In the genomic region with DNA sequence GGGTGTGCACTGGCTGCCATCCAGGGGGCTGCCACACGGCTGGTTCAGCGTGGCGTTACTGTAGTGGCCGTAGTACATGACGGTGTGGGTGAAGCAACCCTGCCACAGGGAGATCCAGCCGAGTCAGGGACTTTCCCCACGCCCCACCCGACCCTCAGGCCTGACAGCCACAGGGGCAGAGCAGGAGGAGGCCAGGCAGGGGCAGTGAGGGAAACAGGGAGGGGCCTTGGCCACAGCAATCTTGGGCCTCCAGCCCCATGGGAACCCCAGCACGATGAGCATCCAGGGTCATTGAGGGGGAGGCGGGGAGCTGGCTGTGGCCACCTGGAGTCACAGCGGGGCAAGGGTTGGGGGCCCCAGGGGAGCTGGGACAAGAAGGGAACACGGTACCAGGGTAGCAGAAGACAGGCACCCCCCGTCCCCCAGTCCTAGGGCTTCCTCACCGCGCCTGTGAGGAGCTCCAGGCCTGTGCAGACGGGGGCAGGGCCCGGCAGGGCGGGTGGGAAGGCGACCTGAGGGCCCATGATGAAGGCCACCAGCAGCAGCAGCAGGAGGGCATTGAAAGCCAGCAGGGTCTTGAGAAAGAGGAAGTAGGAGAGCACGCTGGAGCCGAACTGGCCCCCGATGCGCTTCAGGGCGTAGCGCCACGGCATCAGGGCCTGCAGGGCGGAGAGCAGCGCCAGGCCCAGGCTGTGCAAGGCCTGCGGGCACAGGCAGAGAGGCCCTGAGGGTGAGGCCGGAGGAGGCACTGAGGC, we compare ENCODE assay signal across 10 cellular contexts. TPM values are rescaled to one million over a fixed set of nuclear protein-coding genes. Genes with fewer than 3 reads are reported as not detected.
DNase-seq lines count a peak whose midpoint lies in the region; ATAC-seq and TF ChIP-seq lines count a peak whose summit lies in the region.
"Had no signal": no experiment of that assay in that cellular context is flagged by ENCODE, and none has a peak within 500 bp of the region (broad histone marks: within the 10 kb centered on the region; RNA-seq: fewer than 3 reads in every experiment).

No MANE protein-coding gene starts in this region.

- peak overlapping the region; percentile 91 for H3K4me3 ChIP-seq in GM06990 (replicated peaks; ENCODE audit: low read depth, low read length)
- H3K4me3 ChIP-seq in right lobe of liver, result no peak overlapping the region
- H3K4me3 ChIP-seq in colonic mucosa, result no peak overlapping the region

- peak; percentile 91 for DNase-seq in GM06990 (ENCODE audit: extremely low read depth, insufficient read length)
- peak; percentile 34 for DNase-seq in UCSD-AML1 (lab: John Stamatoyannopoulos, UW; ENCODE audit: unreplicated experiment)
- DNase-seq in right lobe of liver, result peak in 2 of 3 donors; percentile 46 to 58
- no peak for DNase-seq in hepatic stellate cell (ENCODE audit: low spot score)
- DNase-seq in colonic mucosa, result no peak
- DNase-seq: NCI-H2227 treated with DMSO at 0.1 percent for 48 hours had no signal

- peak overlapping the region in 1 of 2 donors; percentile 41 for H3K9ac ChIP-seq in colonic mucosa (ENCODE audit: low read depth in 2 of 2, low read length in 2 of 2)

- no peak overlapping the region for H3K27ac ChIP-seq in right lobe of liver
- no peak overlapping the region for H3K27ac ChIP-seq in colonic mucosa

- intact Hi-C loops in right lobe of liver (cut with DNase I), result no loop called here
- intact Hi-C loops in colonic mucosa (cut with DNase I), result no loop called here

- H3K36me3 ChIP-seq in GM06990 (ENCODE audit: control insufficient read depth, insufficient read depth, low read length) (peaks cover 37% of the 10 kb centered on the region), right lobe of liver (no peaks in the 10 kb centered on the region), colonic mucosa (peaks cover 5% of the 10 kb centered on the region)

- TF ChIP-seq CTCF in GM06990 (IDR thresholded peaks at IDR 0.05; ENCODE audit: insufficient read depth, low read length, poor library complexity, severe bottlenecking), result no peak
- no peak for TF ChIP-seq CTCF in right lobe of liver (IDR thresholded peaks at IDR 0.05)
- no peak for TF ChIP-seq CTCF in colonic mucosa (IDR thresholded peaks at IDR 0.05)

- TF ChIP-seq POLR2A in right lobe of liver (IDR thresholded peaks at IDR 0.05), result no peak

- WGBS in right lobe of liver (ENCODE audit: insufficient coverage, low coverage, low lambda C conversion rate, missing lambda C conversion rate), result 62% methylated on average over 3 of the region's 30 CpGs

- H3K9me3 ChIP-seq in right lobe of liver (no peaks in the 10 kb centered on the region), colonic mucosa (no peaks in the 10 kb centered on the region)

- H3K4me1 ChIP-seq in right lobe of liver (peaks cover 0 to 22% (median 2%) of the 10 kb centered on the region in 4 donors), colonic mucosa (peaks cover 15% of the 10 kb centered on the region)

- peak; percentile 28 for ATAC-seq in GM19351 (IDR thresholded peaks at IDR 0.05; ENCODE audit: unreplicated experiment)
- peak in 1 of 4 donors; percentile 6 for ATAC-seq in right lobe of liver
- no peak for ATAC-seq in GM18861 (IDR thresholded peaks at IDR 0.05; ENCODE audit: unreplicated experiment)
- ATAC-seq in GM21367 (IDR thresholded peaks at IDR 0.05; ENCODE audit: unreplicated experiment), result no peak

- H3K27me3 ChIP-seq in GM06990 (replicated peaks; ENCODE audit: control insufficient read depth, insufficient read depth, low read length) (no peaks in the 10 kb centered on the region), right lobe of liver (no peaks in the 10 kb centered on the region), colonic mucosa (no peaks in the 10 kb centered on the region)

RNA-seq across cellular contexts. Expression of gene TMC6, which starts 4.3 kb away (rescaled TPM):
- total RNA-seq in right lobe of liver (10 to 100 TPM; 10.9 to 24.7 (median 15.7) TPM), colonic mucosa (100 to 1,000 TPM; 108 to 159 TPM)

RNA-seq across cellular contexts. Expression of gene TMC8, which starts 6.3 kb away (rescaled TPM):
- total RNA-seq in right lobe of liver (1 to 10 TPM; 2.4 to 7.2 (median 4.8) TPM), colonic mucosa (1 to 10 TPM; 5.3 to 5.4 TPM)

RNA-seq across cellular contexts. Expression of gene C17orf99, which starts 21.9 kb away (rescaled TPM):
- total RNA-seq in right lobe of liver (not detected), colonic mucosa (under 1 TPM in 1 of 2 donors, not detected in 1; 0.20 TPM)
- total RNA-seq: G401 had no signal

RNA-seq across cellular contexts. Expression of gene SYNGR2, which starts 44.1 kb away (rescaled TPM):
- total RNA-seq in right lobe of liver (10 to 100 TPM; 43.3 to 55.8 (median 50.4) TPM), colonic mucosa (100 to 1,000 TPM; 256 to 395 TPM)

Comparison
In these comparisons a context has a peak if more than half of its experiments do, and no peak if none do; other contexts are left out.
1. DNase-seq: peak in GM06990 (single experiment), UCSD-AML1 (single experiment) and right lobe of liver (2 of 3); none in hepatic stellate cell (single experiment) and colonic mucosa (single experiment).
2. RNA of gene TMC6, which starts 4.3 kb away (total RNA-seq): 108 to 159 TPM in colonic mucosa; 10.9 to 24.7 TPM in right lobe of liver; every median in the first group is over 4 times any median in the second.